ENCODE assay signal across 20 cellular contexts in genomic region chr2:235698504-235698903, GRCh38.
"Had no signal": no experiment of that assay in that cellular context is flagged by ENCODE, and none has a peak within 500 bp of the region (broad histone marks: within the 10 kb centered on the region; RNA-seq: fewer than 3 reads in every experiment).

No MANE protein-coding gene starts in this region.

- H3K27me3 Mint-ChIP-seq: IgD-negative memory B cell had no signal

- H3K4me3 ChIP-seq: SJCRH30 had no signal

- H3K27me3 ChIP-seq: SJCRH30 had no signal

- ATAC-seq: Panc1, PC-3, Right ventricle myocardium inferior, SK-N-SH treated with all-trans-retinoic acid at 6 μM for 48 hours had no signal

- H3K27ac Mint-ChIP-seq: IgD-negative memory B cell had no signal

- H3K4me3 Mint-ChIP-seq: IgD-negative memory B cell had no signal

- H3K4me1 Mint-ChIP-seq: IgD-negative memory B cell had no signal

- H3K27ac ChIP-seq: HL-60, SJCRH30 had no signal

- H3K36me3 Mint-ChIP-seq: IgD-negative memory B cell had no signal

- DNase-seq: KBM-7; MV-4-11; NCI-H1048; NCI-H1105; NCI-H1436 treated with DMSO at 0.1 percent for 48 hours; NCI-H1694 treated with DMSO at 0.1 percent for 48 hours; NCI-H1930; NCI-H2081; NCI-H2107; NCI-H2227 treated with DMSO at 0.1 percent for 48 hours; NCI-H526 treated with DMSO at 0.1 percent for 48 hours; NCI-H748 treated with DMSO at 0.1 percent for 48 hours; NK-92 treated with Interleukin-12 subunit alpha and Interleukin-12 subunit beta, amount 100 ng/mL, for 24 hours; PC-3; SJCRH30 had no signal
